ENCODE assay signal across 23 cellular contexts in the genomic region with DNA sequence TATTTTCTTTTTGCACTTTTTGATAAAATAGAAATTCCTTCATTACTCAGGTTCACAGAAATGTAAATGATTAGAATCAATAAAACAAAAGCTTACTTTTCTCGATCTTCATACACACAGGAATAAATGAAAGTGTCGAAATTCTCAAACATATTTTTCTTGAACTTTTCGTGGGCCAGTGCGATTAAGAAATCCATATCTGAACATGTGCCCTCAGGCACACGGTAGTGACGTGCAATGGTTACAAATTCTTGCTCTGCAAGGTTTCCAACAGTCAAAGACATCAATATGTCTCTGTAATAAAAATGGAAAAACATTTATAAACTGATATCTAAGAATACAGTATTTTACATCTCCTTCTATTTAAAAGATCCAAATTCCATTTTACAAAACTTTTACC.
"Had no signal": no experiment of that assay in that cellular context is flagged by ENCODE, and none has a peak within 500 bp of the region (broad histone marks: within the 10 kb centered on the region; RNA-seq: fewer than 3 reads in every experiment).

No MANE protein-coding gene starts in this region.

- H3K9me3 ChIP-seq: colonic mucosa, esophagus muscularis mucosa, gastroesophageal sphincter, heart left ventricle, left lung, lower lobe of right lung, mucosa of descending colon had no signal

- H3K4me2 ChIP-seq: hepatocyte had no signal

- H3K4me3 ChIP-seq: colonic mucosa, esophagus muscularis mucosa, gastroesophageal sphincter, heart left ventricle, hepatocyte, left lung, lower lobe of right lung, mucosa of descending colon had no signal

- H3K27me3 ChIP-seq: colonic mucosa, esophagus muscularis mucosa, foreskin keratinocyte, gastroesophageal sphincter, hepatocyte, left lung had no signal

- H2AFZ ChIP-seq: hepatocyte had no signal

- H3K79me2 ChIP-seq: hepatocyte had no signal

- H3K9me3 Mint-ChIP-seq: dendritic cell treated with granulocyte-macrophage colony-stimulating factor and Interleukin-4, amounts not matched to agents 40 ng/mL and 50 ng/mL, for 4 days had no signal

- H3K27ac ChIP-seq: colonic mucosa, esophagus muscularis mucosa, foreskin keratinocyte, gastroesophageal sphincter, heart left ventricle, hepatocyte, left lung, lower lobe of right lung had no signal

- H3K27me3 Mint-ChIP-seq: dendritic cell treated with granulocyte-macrophage colony-stimulating factor and Interleukin-4, amounts not matched to agents 40 ng/mL and 50 ng/mL, for 4 days; effector memory CD8-positive, alpha-beta T cell had no signal

- H3K4me1 Mint-ChIP-seq: endodermal cell, mesothelial cell of epicardium, naive B cell had no signal

- H3K36me3 ChIP-seq: colonic mucosa, esophagus muscularis mucosa, gastroesophageal sphincter, heart left ventricle, left lung, lower lobe of right lung had no signal

- ATAC-seq: effector memory CD8-positive, alpha-beta T cell; foreskin keratinocyte; gastroesophageal sphincter; heart left ventricle; left cardiac atrium; left lung; left ventricle myocardium superior; lower lobe of right lung; mucosa of descending colon had no signal

- H3K36me3 Mint-ChIP-seq: mesothelial cell of epicardium had no signal

- H3K4me1 ChIP-seq: colonic mucosa, esophagus muscularis mucosa, foreskin keratinocyte, gastroesophageal sphincter, heart left ventricle, left lung, lower lobe of right lung had no signal

- DNase-seq: colonic mucosa; cortex of kidney; effector CD8-positive, alpha-beta T cell; effector memory CD8-positive, alpha-beta T cell; endodermal cell; heart left ventricle; hypothalamus; immature natural killer cell; islet precursor cell; left cardiac atrium; left lung; left ventricle myocardium superior; lower lobe of right lung; mesenchymal stem cell; mucosa of descending colon; naive B cell had no signal

- H3K27ac Mint-ChIP-seq: dendritic cell treated with granulocyte-macrophage colony-stimulating factor and Interleukin-4, amounts not matched to agents 40 ng/mL and 50 ng/mL, for 4 days; effector memory CD8-positive, alpha-beta T cell; endodermal cell; immature natural killer cell; mesothelial cell of epicardium had no signal

- FAIRE-seq: frontal cortex had no signal

- H3K4me3 Mint-ChIP-seq: dendritic cell treated with granulocyte-macrophage colony-stimulating factor and Interleukin-4, amounts not matched to agents 40 ng/mL and 50 ng/mL, for 4 days; effector memory CD8-positive, alpha-beta T cell; endodermal cell; immature natural killer cell; mesothelial cell of epicardium; naive B cell had no signal
